1 cellular context compared by ENCODE assay signal in the genomic region with DNA sequence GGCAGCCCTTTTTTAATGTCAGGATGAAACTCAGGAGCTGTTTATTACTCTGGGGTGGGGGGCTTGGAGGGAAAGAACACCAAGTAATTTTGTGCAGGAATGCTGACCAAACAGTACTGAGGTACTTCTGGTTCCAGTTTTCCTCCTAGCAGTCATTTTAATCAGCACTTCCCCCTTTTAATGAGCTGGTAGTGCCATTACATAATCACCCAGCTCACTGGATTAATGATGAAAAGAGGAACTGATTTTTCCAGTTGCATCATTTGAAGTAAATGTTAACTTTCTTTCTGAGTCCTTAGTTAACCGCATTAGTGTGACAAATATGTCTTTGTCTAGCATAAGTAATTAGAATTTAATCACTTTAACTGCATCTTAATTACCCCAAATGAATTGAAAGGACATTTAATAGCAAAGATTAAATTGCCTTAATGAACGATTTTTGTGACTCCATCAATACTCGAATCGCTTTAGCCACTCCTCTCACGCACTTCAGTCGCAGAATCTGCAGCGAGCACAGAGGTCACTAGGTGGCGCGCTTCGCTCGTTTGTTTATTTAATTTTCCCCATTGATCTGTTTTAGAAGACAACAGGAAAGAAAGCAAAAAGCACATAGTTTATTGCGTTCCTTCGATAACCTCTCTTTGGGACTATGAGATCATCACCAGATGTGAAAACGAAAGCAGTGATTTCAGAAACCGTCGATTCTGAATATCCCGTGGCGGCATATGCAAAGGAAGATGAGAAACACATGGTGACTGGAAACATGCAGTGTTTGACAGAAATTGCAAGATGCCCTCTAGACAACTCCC.
TF ChIP-seq lines count a peak whose summit lies in the region.

No MANE protein-coding gene starts in this region.

TF ChIP-seq in HepG2, 621 proteins besides CTCF, POLR2A, EP300 and RAD21 (continued from another document and continues in another):
- TF ChIP-seq, protein P1, sequence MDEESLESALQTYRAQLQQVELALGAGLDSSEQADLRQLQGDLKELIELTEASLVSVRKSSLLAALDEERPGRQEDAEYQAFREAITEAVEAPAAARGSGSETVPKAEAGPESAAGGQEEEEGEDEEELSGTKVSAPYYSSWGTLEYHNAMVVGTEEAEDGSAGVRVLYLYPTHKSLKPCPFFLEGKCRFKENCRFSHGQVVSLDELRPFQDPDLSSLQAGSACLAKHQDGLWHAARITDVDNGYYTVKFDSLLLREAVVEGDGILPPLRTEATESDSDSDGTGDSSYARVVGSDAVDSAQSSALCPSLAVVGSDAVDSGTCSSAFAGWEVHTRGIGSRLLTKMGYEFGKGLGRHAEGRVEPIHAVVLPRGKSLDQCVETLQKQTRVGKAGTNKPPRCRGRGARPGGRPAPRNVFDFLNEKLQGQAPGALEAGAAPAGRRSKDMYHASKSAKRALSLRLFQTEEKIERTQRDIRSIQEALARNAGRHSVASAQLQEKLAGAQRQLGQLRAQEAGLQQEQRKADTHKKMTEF (CRISPR knock-in tag; IDR thresholded peaks at IDR 0.05), result peak; percentile 42; the same call in 1 of the 2 replicates
- TF ChIP-seq, protein P2, sequence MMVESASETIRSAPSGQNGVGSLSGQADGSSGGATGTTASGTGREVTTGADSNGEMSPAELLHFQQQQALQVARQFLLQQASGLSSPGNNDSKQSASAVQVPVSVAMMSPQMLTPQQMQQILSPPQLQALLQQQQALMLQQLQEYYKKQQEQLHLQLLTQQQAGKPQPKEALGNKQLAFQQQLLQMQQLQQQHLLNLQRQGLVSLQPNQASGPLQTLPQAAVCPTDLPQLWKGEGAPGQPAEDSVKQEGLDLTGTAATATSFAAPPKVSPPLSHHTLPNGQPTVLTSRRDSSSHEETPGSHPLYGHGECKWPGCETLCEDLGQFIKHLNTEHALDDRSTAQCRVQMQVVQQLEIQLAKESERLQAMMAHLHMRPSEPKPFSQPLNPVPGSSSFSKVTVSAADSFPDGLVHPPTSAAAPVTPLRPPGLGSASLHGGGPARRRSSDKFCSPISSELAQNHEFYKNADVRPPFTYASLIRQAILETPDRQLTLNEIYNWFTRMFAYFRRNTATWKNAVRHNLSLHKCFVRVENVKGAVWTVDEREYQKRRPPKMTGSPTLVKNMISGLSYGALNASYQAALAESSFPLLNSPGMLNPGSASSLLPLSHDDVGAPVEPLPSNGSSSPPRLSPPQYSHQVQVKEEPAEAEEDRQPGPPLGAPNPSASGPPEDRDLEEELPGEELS (CRISPR knock-in tag; IDR thresholded peaks at IDR 0.05), result peak; percentile 60; the same call in 1 of the 2 replicates
- TF ChIP-seq, protein P3, sequence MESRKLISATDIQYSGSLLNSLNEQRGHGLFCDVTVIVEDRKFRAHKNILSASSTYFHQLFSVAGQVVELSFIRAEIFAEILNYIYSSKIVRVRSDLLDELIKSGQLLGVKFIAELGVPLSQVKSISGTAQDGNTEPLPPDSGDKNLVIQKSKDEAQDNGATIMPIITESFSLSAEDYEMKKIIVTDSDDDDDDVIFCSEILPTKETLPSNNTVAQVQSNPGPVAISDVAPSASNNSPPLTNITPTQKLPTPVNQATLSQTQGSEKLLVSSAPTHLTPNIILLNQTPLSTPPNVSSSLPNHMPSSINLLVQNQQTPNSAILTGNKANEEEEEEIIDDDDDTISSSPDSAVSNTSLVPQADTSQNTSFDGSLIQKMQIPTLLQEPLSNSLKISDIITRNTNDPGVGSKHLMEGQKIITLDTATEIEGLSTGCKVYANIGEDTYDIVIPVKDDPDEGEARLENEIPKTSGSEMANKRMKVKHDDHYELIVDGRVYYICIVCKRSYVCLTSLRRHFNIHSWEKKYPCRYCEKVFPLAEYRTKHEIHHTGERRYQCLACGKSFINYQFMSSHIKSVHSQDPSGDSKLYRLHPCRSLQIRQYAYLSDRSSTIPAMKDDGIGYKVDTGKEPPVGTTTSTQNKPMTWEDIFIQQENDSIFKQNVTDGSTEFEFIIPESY (CRISPR knock-in tag; IDR thresholded peaks at IDR 0.05), result peak; percentile 51
- TF ChIP-seq, protein P4, sequence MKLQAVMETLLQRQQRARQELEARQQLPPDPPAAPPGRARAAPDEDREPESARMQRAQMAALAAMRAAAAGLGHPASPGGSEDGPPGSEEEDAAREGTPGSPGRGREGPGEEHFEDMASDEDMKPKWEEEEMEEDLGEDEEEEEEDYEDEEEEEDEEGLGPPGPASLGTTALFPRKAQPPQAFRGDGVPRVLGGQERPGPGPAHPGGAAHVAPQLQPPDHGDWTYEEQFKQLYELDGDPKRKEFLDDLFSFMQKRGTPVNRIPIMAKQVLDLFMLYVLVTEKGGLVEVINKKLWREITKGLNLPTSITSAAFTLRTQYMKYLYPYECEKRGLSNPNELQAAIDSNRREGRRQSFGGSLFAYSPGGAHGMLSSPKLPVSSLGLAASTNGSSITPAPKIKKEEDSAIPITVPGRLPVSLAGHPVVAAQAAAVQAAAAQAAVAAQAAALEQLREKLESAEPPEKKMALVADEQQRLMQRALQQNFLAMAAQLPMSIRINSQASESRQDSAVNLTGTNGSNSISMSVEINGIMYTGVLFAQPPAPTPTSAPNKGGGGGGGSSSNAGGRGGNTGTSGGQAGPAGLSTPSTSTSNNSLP (IDR thresholded peaks at IDR 0.05; ENCODE audit: low read depth, low read length), result peak; percentile 49; the same call in 1 of the 2 replicates
- peak; percentile 51; the same call in 1 of the 2 replicates for TF ChIP-seq FOXJ3 (CRISPR knock-in tag; IDR thresholded peaks at IDR 0.05; ENCODE audit: borderline replicate concordance)
- TF ChIP-seq FOXP1 (IDR thresholded peaks at IDR 0.05), result no peak
- peak; percentile 72 for TF ChIP-seq FOXP1 (CRISPR knock-in tag; IDR thresholded peaks at IDR 0.05)
- TF ChIP-seq, protein P5, sequence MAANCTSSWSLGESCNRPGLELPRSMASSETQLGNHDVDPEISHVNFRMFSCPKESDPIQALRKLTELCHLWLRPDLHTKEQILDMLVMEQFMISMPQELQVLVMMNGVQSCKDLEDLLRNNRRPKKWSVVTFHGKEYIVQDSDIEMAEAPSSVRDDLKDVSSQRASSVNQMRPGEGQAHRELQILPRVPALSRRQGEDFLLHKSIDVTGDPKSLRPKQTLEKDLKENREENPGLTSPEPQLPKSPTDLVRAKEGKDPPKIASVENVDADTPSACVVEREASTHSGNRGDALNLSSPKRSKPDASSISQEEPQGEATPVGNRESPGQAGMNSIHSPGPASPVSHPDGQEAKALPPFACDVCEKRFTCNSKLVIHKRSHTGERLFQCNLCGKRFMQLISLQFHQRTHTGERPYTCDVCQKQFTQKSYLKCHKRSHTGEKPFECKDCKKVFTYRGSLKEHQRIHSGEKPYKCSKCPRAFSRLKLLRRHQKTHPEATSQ (CRISPR knock-in tag; IDR thresholded peaks at IDR 0.05; ENCODE audit: borderline replicate concordance), result no peak
- no peak for TF ChIP-seq NFYB (CRISPR knock-in tag; IDR thresholded peaks at IDR 0.05)
- TF ChIP-seq KAT2B (IDR thresholded peaks at IDR 0.05; ENCODE audit: borderline replicate concordance, low read depth, low read length), result 0 out of 2 replicates have a peak, but pooled peaks have one; percentile 8
- TF ChIP-seq SOX5 (CRISPR knock-in tag; IDR thresholded peaks at IDR 0.05; ENCODE audit: borderline replicate concordance), result peak; percentile 47; the same call in 1 of the 2 replicates
- peak; percentile 53; the same call in 1 of the 2 replicates for TF ChIP-seq ERF (CRISPR knock-in tag; IDR thresholded peaks at IDR 0.05)
- TF ChIP-seq, protein P6, sequence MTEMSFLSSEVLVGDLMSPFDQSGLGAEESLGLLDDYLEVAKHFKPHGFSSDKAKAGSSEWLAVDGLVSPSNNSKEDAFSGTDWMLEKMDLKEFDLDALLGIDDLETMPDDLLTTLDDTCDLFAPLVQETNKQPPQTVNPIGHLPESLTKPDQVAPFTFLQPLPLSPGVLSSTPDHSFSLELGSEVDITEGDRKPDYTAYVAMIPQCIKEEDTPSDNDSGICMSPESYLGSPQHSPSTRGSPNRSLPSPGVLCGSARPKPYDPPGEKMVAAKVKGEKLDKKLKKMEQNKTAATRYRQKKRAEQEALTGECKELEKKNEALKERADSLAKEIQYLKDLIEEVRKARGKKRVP (CRISPR knock-in tag; IDR thresholded peaks at IDR 0.05), result 0 out of 4 replicates have a peak, but pooled peaks of 1 of the 2 experiments have one; percentile 18
- TF ChIP-seq MAFK (conservative IDR thresholded peaks at IDR 0.05 in 1 of 2, IDR thresholded peaks at IDR 0.05 in 1 of 2; ENCODE audit: low read length in 2 of 2), result peak in 1 of 2 experiments; percentile 15; a peak in 1 of 4 replicates
- TF ChIP-seq ZNF274 (CRISPR knock-in tag; IDR thresholded peaks at IDR 0.05), result no peak
- no peak for TF ChIP-seq MIER2 (CRISPR knock-in tag; IDR thresholded peaks at IDR 0.05)
- no peak for TF ChIP-seq ZNF792 (CRISPR knock-in tag; IDR thresholded peaks at IDR 0.05)
- TF ChIP-seq SMC3 (IDR thresholded peaks at IDR 0.05; ENCODE audit: low read length), result peak; percentile 88
- TF ChIP-seq, protein P7, sequence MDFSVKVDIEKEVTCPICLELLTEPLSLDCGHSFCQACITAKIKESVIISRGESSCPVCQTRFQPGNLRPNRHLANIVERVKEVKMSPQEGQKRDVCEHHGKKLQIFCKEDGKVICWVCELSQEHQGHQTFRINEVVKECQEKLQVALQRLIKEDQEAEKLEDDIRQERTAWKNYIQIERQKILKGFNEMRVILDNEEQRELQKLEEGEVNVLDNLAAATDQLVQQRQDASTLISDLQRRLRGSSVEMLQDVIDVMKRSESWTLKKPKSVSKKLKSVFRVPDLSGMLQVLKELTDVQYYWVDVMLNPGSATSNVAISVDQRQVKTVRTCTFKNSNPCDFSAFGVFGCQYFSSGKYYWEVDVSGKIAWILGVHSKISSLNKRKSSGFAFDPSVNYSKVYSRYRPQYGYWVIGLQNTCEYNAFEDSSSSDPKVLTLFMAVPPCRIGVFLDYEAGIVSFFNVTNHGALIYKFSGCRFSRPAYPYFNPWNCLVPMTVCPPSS (IDR thresholded peaks at IDR 0.05), result no peak
- 0 out of 2 replicates have a peak, but pooled peaks have one; percentile 20 for TF ChIP-seq MED1 (CRISPR knock-in tag; IDR thresholded peaks at IDR 0.05)
- no peak for TF ChIP-seq SOX6 (IDR thresholded peaks at IDR 0.05)
- peak; percentile 30; the same call in 1 of the 2 replicates for TF ChIP-seq SOX6 (CRISPR knock-in tag; IDR thresholded peaks at IDR 0.05)
- TF ChIP-seq, protein P8, sequence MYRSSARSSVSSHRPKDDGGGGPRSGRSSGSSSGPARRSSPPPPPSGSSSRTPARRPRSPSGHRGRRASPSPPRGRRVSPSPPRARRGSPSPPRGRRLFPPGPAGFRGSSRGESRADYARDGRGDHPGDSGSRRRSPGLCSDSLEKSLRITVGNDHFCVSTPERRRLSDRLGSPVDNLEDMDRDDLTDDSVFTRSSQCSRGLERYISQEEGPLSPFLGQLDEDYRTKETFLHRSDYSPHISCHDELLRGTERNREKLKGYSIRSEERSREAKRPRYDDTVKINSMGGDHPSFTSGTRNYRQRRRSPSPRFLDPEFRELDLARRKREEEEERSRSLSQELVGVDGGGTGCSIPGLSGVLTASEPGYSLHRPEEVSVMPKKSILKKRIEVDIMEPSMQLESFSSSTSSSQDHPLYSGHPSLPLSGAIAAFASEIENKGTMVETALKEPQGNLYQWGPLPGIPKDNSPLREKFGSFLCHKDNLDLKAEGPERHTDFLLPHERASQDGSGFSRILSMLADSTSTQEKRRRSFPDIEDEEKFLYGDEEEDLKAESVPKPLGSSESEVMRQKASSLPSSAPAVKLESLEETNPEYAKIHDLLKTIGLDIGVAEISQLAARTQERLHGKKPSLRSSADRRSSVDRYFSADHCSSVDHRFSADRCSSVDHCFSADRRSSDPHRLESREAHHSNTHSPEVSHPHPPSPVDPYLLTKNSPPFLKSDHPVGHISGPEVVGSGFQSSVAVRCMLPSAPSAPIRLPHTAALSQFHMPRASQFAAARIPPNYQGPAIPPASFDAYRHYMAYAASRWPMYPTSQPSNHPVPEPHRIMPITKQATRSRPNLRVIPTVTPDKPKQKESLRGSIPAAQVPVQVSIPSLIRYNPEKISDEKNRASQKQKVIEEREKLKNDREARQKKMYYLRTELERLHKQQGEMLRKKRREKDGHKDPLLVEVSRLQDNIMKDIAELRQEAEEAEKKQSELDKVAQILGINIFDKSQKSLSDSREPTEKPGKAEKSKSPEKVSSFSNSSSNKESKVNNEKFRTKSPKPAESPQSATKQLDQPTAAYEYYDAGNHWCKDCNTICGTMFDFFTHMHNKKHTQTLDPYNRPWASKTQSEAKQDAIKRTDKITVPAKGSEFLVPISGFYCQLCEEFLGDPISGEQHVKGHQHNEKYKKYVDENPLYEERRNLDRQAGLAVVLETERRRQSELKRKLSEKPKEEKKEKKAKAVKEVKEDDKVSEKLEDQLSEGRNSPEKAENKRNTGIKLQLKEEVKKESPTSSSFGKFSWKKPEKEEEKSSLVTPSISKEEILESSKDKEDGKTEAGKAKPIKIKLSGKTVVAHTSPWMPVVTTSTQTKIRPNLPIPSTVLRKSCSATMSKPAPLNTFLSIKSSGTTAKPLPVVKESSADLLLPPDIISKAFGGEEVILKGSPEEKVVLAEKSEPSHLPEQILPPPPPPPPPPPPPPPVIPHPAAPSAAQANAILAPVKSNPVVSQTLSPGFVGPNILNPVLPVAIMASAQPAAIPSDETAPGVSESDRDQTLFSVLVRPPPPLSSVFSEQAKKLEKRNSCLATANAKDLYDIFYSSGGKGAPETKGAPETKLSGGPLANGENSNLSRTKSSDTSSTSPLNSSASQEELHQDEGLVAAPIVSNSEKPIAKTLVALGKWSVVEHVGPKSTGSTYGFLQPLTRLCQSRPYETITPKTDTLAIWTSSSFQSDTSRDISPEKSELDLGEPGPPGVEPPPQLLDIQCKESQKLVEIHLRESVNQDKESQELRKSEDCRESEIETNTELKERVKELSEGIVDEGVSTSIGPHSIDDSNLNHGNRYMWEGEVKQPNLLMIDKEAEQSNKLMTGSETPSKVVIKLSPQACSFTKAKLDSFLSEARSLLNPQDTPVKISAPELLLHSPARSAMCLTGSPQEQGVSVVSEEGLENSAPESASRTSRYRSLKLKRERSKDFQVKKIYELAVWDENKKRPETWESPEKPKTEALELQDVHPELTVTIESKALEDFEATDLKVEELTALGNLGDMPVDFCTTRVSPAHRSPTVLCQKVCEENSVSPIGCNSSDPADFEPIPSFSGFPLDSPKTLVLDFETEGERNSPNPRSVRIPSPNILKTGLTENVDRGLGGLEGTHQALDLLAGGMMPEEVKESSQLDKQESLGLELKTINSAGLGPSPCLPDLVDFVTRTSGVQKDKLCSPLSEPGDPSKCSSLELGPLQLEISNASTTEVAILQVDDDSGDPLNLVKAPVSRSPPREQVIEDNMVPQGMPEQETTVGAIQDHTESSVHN (CRISPR knock-in tag; IDR thresholded peaks at IDR 0.05), result no peak
- 0 out of 2 replicates have a peak, but pooled peaks have one; percentile 15 for TF ChIP-seq BCL6 (CRISPR knock-in tag; IDR thresholded peaks at IDR 0.05)
- no peak for TF ChIP-seq ZNF10 (CRISPR knock-in tag; IDR thresholded peaks at IDR 0.05; ENCODE audit: borderline replicate concordance, low read depth)
- 0 out of 2 replicates have a peak, but pooled peaks have one; percentile 27 for TF ChIP-seq ELF3 (CRISPR knock-in tag; IDR thresholded peaks at IDR 0.05)
- TF ChIP-seq SALL1 (CRISPR knock-in tag; IDR thresholded peaks at IDR 0.05), result peak; percentile 51
- peak; percentile 38; the same call in 1 of the 2 replicates for TF ChIP-seq NCOA2 (CRISPR knock-in tag; IDR thresholded peaks at IDR 0.05)
- 0 out of 2 replicates have a peak, but pooled peaks have one; percentile 29 for TF ChIP-seq ZBTB21 (CRISPR knock-in tag; IDR thresholded peaks at IDR 0.05)
- no peak for TF ChIP-seq SNAPC2 (CRISPR knock-in tag; IDR thresholded peaks at IDR 0.05)
- peak in 1 of 2 experiments; percentile 40; a peak in 1 of 4 replicates for TF ChIP-seq KLF16 (CRISPR knock-in tag; IDR thresholded peaks at IDR 0.05)
- TF ChIP-seq MAFG (CRISPR knock-in tag; IDR thresholded peaks at IDR 0.05), result no peak
- TF ChIP-seq KAT8 (CRISPR knock-in tag; IDR thresholded peaks at IDR 0.05), result 0 out of 2 replicates have a peak, but pooled peaks have one; percentile 32
- no peak for TF ChIP-seq ATAD3A (CRISPR knock-in tag; IDR thresholded peaks at IDR 0.05)
